Comparison of ENCODE assay signal across 1 cellular context in the genomic region with DNA sequence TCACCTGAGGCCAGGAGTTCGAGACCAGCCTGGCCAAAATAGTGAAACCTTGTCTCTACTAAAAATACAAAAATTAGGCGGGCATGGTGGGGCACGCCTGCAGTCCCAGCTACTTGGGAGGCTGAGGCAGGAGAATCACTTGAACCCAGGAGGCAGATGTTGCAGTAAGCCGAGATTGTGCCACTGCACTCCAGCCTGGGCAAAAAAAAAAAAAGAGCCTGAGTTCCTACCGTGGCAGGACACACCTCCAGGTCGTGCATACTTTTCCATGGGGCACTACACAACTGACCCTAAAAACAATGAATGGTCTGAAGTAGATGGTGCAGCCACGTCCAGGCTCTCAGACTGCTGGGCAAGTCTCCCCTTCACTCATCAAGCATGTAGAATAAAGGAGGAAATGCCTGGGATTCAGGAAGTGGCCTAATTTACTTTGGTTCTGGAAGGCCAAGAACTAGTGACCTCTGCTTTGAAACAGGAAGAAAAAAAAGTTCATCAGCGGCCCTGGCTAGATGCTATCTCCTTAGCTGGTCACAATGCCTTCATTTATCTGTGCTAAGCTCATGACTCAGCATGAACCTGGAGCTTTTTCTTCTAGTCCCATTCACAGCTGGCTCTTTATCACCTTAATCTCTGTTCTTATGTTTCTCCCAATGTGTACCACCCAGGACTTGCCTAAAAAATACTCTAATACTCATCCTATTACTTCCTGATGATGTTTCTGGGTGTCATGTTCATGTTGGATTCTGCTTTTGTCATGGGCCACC.
TF ChIP-seq lines count a peak whose summit lies in the region.

No MANE protein-coding gene starts in this region.

TF ChIP-seq in K562, 482 proteins besides CTCF, POLR2A, EP300 and RAD21 (continued from another document and continues in another):
- TF ChIP-seq, protein P1, sequence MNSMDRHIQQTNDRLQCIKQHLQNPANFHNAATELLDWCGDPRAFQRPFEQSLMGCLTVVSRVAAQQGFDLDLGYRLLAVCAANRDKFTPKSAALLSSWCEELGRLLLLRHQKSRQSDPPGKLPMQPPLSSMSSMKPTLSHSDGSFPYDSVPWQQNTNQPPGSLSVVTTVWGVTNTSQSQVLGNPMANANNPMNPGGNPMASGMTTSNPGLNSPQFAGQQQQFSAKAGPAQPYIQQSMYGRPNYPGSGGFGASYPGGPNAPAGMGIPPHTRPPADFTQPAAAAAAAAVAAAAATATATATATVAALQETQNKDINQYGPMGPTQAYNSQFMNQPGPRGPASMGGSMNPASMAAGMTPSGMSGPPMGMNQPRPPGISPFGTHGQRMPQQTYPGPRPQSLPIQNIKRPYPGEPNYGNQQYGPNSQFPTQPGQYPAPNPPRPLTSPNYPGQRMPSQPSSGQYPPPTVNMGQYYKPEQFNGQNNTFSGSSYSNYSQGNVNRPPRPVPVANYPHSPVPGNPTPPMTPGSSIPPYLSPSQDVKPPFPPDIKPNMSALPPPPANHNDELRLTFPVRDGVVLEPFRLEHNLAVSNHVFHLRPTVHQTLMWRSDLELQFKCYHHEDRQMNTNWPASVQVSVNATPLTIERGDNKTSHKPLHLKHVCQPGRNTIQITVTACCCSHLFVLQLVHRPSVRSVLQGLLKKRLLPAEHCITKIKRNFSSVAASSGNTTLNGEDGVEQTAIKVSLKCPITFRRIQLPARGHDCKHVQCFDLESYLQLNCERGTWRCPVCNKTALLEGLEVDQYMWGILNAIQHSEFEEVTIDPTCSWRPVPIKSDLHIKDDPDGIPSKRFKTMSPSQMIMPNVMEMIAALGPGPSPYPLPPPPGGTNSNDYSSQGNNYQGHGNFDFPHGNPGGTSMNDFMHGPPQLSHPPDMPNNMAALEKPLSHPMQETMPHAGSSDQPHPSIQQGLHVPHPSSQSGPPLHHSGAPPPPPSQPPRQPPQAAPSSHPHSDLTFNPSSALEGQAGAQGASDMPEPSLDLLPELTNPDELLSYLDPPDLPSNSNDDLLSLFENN (IDR thresholded peaks at IDR 0.05; ENCODE audit: low read depth in 2 of 2, low read length in 2 of 2): no peak
- TF ChIP-seq CGGBP1 (CRISPR knock-in tag; IDR thresholded peaks at IDR 0.05) (no peak), RNF2 (IDR thresholded peaks at IDR 0.05) (no peak; the same call in 1 of the 2 replicates), NR1H2 (CRISPR knock-in tag; IDR thresholded peaks at IDR 0.05) (no peak), GTF2E2 (tag; IDR thresholded peaks at IDR 0.05) (no peak), ATF1 (CRISPR knock-in tag; IDR thresholded peaks at IDR 0.05) (no peak), ATF1 (tag; IDR thresholded peaks at IDR 0.05) (0 out of 2 replicates have a peak, but pooled peaks have one; percentile 38), CBFB (CRISPR knock-in tag; IDR thresholded peaks at IDR 0.05) (no peak), GTF2A2 (tag; IDR thresholded peaks at IDR 0.05) (no peak), OTX1 (CRISPR knock-in tag; IDR thresholded peaks at IDR 0.05) (no peak), SPI1 (IDR thresholded peaks at IDR 0.05; ENCODE audit: borderline replicate concordance, low read depth, low read length) (peak; percentile 56; the same call in 1 of the 2 replicates), NFIX (CRISPR knock-in tag; IDR thresholded peaks at IDR 0.05; ENCODE audit: low read depth) (no peak), MAFK (IDR thresholded peaks at IDR 0.05; ENCODE audit: low read length) (peak; percentile 79), CBX5 (IDR thresholded peaks at IDR 0.05; ENCODE audit: borderline replicate concordance, low read depth) (no peak), JUNB (CRISPR knock-in tag; conservative IDR thresholded peaks at IDR 0.05) (no peak), CHD4 (IDR thresholded peaks at IDR 0.05; ENCODE audit: insufficient read depth, insufficient replicate concordance, low read depth, low read length, poor library complexity, severe bottlenecking) (no peak), SETDB1 (IDR thresholded peaks at IDR 0.05; ENCODE audit: low read length) (no peak), CREB5 (CRISPR knock-in tag; IDR thresholded peaks at IDR 0.05) (no peak), ZNF668 (CRISPR knock-in tag; IDR thresholded peaks at IDR 0.05) (no peak), DNMT1 (IDR thresholded peaks at IDR 0.05) (no peak), ZNF75A (CRISPR knock-in tag; IDR thresholded peaks at IDR 0.05) (no peak), ZNF217 (CRISPR knock-in tag; IDR thresholded peaks at IDR 0.05) (no peak), SRSF3 (IDR thresholded peaks at IDR 0.05; ENCODE audit: insufficient read depth, low read length) (no peak), FOXJ3 (CRISPR knock-in tag; IDR thresholded peaks at IDR 0.05) (no peak), MLLT1 (IDR thresholded peaks at IDR 0.05) (no peak), HDAC6 (IDR thresholded peaks at IDR 0.05; ENCODE audit: low read depth, low read length) (no peak), ZKSCAN1 (IDR thresholded peaks at IDR 0.05; ENCODE audit: low read depth, low read length) (no peak), ZNF239 (CRISPR knock-in tag; IDR thresholded peaks at IDR 0.05) (no peak), TFAM (CRISPR knock-in tag; conservative IDR thresholded peaks at IDR 0.05) (no peak), PATZ1 (CRISPR knock-in tag; IDR thresholded peaks at IDR 0.05; ENCODE audit: borderline replicate concordance) (no peak), CBFA2T3 (IDR thresholded peaks at IDR 0.05) (peak; percentile 55), SFPQ (IDR thresholded peaks at IDR 0.05; ENCODE audit: low read depth, low read length) (no peak), SP1 (CRISPR knock-in tag; IDR thresholded peaks at IDR 0.05) (no peak), ZNF780A (CRISPR knock-in tag; IDR thresholded peaks at IDR 0.05) (no peak), KAT2B (IDR thresholded peaks at IDR 0.05; ENCODE audit: low read depth, low read length) (no peak), ASH1L (IDR thresholded peaks at IDR 0.05; ENCODE audit: borderline replicate concordance, low read depth, partially characterized antibody) (no peak), ARID1B (IDR thresholded peaks at IDR 0.05) (peak; percentile 87), CBX2 (IDR thresholded peaks at IDR 0.05; ENCODE audit: insufficient read depth, low read length, poor library complexity, severe bottlenecking) (no peak), EWSR1 (IDR thresholded peaks at IDR 0.05; ENCODE audit: borderline replicate concordance, low read depth, partially characterized antibody) (no peak), DACH1 (IDR thresholded peaks at IDR 0.05; ENCODE audit: partially characterized antibody) (peak; percentile 77), SMAD4 (CRISPR knock-in tag; conservative IDR thresholded peaks at IDR 0.05) (no peak; the same call in 1 of the 2 replicates), ZNF3 (CRISPR knock-in tag; IDR thresholded peaks at IDR 0.05) (no peak), NCOA1 (IDR thresholded peaks at IDR 0.05; ENCODE audit: low read depth) (no peak; the same call in 1 of the 2 replicates), CCAR2 (IDR thresholded peaks at IDR 0.05; ENCODE audit: low read depth, low read length) (no peak), THRAP3 (IDR thresholded peaks at IDR 0.05; ENCODE audit: borderline replicate concordance) (no peak), SREBF1 (IDR thresholded peaks at IDR 0.05; ENCODE audit: borderline replicate concordance, low read depth, low read length) (no peak)
- TF ChIP-seq, protein P2, sequence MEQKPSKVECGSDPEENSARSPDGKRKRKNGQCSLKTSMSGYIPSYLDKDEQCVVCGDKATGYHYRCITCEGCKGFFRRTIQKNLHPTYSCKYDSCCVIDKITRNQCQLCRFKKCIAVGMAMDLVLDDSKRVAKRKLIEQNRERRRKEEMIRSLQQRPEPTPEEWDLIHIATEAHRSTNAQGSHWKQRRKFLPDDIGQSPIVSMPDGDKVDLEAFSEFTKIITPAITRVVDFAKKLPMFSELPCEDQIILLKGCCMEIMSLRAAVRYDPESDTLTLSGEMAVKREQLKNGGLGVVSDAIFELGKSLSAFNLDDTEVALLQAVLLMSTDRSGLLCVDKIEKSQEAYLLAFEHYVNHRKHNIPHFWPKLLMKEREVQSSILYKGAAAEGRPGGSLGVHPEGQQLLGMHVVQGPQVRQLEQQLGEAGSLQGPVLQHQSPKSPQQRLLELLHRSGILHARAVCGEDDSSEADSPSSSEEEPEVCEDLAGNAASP (IDR thresholded peaks at IDR 0.05): no peak
- TF ChIP-seq, protein P3, sequence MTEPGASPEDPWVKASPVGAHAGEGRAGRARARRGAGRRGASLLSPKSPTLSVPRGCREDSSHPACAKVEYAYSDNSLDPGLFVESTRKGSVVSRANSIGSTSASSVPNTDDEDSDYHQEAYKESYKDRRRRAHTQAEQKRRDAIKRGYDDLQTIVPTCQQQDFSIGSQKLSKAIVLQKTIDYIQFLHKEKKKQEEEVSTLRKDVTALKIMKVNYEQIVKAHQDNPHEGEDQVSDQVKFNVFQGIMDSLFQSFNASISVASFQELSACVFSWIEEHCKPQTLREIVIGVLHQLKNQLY (CRISPR knock-in tag; conservative IDR thresholded peaks at IDR 0.05): no peak
- TF ChIP-seq, protein P4, sequence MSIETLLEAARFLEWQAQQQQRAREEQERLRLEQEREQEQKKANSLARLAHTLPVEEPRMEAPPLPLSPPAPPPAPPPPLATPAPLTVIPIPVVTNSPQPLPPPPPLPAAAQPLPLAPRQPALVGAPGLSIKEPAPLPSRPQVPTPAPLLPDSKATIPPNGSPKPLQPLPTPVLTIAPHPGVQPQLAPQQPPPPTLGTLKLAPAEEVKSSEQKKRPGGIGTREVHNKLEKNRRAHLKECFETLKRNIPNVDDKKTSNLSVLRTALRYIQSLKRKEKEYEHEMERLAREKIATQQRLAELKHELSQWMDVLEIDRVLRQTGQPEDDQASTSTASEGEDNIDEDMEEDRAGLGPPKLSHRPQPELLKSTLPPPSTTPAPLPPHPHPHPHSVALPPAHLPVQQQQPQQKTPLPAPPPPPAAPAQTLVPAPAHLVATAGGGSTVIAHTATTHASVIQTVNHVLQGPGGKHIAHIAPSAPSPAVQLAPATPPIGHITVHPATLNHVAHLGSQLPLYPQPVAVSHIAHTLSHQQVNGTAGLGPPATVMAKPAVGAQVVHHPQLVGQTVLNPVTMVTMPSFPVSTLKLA (conservative IDR thresholded peaks at IDR 0.05): no peak; a peak in 1 of 4 replicates
- TF ChIP-seq, protein P5, sequence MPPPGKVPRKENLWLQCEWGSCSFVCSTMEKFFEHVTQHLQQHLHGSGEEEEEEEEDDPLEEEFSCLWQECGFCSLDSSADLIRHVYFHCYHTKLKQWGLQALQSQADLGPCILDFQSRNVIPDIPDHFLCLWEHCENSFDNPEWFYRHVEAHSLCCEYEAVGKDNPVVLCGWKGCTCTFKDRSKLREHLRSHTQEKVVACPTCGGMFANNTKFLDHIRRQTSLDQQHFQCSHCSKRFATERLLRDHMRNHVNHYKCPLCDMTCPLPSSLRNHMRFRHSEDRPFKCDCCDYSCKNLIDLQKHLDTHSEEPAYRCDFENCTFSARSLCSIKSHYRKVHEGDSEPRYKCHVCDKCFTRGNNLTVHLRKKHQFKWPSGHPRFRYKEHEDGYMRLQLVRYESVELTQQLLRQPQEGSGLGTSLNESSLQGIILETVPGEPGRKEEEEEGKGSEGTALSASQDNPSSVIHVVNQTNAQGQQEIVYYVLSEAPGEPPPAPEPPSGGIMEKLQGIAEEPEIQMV (tag; conservative IDR thresholded peaks at IDR 0.05; ENCODE audit: low read depth): no peak
